In the genomic region with DNA sequence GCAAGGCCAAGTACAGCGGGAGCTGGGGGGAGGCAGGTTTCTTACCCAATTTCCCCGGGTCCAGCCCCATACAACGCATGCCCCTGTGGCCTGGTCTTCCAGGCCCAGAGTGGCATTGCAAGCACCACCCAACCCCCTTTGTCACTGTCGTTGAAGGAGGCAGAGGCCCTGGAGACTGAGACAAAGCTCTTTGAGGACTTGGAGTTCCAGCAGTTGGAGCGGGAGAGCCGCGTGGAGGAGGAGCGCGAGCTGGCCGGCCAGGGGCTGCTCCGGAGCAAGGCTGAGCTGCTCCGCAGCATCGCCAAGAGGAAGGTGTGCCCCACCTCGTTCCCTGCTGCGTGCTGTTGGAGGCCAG, we compare ENCODE assay signal across 1 cellular context.
TF ChIP-seq lines count a peak whose summit lies in the region.

No MANE protein-coding gene starts in this region.

TF ChIP-seq in GM23338, 12 proteins besides CTCF, POLR2A, EP300 and RAD21 (continued from another document):
- TF ChIP-seq, protein P1, sequence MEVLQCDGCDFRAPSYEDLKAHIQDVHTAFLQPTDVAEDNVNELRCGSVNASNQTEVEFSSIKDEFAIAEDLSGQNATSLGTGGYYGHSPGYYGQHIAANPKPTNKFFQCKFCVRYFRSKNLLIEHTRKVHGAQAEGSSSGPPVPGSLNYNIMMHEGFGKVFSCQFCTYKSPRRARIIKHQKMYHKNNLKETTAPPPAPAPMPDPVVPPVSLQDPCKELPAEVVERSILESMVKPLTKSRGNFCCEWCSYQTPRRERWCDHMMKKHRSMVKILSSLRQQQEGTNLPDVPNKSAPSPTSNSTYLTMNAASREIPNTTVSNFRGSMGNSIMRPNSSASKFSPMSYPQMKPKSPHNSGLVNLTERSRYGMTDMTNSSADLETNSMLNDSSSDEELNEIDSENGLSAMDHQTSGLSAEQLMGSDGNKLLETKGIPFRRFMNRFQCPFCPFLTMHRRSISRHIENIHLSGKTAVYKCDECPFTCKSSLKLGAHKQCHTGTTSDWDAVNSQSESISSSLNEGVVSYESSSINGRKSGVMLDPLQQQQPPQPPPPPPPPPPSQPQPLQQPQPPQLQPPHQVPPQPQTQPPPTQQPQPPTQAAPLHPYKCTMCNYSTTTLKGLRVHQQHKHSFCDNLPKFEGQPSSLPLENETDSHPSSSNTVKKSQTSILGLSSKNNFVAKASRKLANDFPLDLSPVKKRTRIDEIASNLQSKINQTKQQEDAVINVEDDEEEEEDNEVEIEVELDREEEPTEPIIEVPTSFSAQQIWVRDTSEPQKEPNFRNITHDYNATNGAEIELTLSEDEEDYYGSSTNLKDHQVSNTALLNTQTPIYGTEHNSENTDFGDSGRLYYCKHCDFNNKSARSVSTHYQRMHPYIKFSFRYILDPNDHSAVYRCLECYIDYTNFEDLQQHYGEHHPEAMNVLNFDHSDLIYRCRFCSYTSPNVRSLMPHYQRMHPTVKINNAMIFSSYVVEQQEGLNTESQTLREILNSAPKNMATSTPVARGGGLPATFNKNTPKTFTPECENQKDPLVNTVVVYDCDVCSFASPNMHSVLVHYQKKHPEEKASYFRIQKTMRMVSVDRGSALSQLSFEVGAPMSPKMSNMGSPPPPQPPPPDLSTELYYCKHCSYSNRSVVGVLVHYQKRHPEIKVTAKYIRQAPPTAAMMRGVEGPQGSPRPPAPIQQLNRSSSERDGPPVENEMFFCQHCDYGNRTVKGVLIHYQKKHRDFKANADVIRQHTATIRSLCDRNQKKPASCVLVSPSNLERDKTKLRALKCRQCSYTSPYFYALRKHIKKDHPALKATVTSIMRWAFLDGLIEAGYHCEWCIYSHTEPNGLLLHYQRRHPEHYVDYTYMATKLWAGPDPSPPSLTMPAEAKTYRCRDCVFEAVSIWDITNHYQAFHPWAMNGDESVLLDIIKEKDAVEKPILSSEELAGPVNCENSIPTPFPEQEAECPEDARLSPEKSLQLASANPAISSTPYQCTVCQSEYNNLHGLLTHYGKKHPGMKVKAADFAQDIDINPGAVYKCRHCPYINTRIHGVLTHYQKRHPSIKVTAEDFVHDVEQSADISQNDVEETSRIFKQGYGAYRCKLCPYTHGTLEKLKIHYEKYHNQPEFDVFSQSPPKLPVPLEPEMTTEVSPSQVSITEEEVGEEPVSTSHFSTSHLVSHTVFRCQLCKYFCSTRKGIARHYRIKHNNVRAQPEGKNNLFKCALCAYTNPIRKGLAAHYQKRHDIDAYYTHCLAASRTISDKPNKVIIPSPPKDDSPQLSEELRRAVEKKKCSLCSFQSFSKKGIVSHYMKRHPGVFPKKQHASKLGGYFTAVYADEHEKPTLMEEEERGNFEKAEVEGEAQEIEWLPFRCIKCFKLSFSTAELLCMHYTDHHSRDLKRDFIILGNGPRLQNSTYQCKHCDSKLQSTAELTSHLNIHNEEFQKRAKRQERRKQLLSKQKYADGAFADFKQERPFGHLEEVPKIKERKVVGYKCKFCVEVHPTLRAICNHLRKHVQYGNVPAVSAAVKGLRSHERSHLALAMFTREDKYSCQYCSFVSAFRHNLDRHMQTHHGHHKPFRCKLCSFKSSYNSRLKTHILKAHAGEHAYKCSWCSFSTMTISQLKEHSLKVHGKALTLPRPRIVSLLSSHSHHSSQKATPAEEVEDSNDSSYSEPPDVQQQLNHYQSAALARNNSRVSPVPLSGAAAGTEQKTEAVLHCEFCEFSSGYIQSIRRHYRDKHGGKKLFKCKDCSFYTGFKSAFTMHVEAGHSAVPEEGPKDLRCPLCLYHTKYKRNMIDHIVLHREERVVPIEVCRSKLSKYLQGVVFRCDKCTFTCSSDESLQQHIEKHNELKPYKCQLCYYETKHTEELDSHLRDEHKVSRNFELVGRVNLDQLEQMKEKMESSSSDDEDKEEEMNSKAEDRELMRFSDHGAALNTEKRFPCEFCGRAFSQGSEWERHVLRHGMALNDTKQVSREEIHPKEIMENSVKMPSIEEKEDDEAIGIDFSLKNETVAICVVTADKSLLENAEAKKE (CRISPR knock-in tag; IDR thresholded peaks at IDR 0.05) = no peak
- TF ChIP-seq ZNF114 (CRISPR knock-in tag; IDR thresholded peaks at IDR 0.05) (no peak), NANOG (IDR thresholded peaks at IDR 0.05; ENCODE audit: borderline replicate concordance) (no peak), JUNB (IDR thresholded peaks at IDR 0.05; ENCODE audit: unreplicated experiment) (no peak), STAT1 (IDR thresholded peaks at IDR 0.05; ENCODE audit: unreplicated experiment) (no peak), ETS1 (IDR thresholded peaks at IDR 0.05) (no peak), EZH2 (IDR thresholded peaks at IDR 0.05; ENCODE audit: low read depth, unreplicated experiment) (no peak), CREB1 (CRISPR knock-in tag; IDR thresholded peaks at IDR 0.05; ENCODE audit: low read depth) (no peak), POLR2AphosphoS5 (IDR thresholded peaks at IDR 0.05; ENCODE audit: low read depth) (no peak)
- TF ChIP-seq, protein P2, sequence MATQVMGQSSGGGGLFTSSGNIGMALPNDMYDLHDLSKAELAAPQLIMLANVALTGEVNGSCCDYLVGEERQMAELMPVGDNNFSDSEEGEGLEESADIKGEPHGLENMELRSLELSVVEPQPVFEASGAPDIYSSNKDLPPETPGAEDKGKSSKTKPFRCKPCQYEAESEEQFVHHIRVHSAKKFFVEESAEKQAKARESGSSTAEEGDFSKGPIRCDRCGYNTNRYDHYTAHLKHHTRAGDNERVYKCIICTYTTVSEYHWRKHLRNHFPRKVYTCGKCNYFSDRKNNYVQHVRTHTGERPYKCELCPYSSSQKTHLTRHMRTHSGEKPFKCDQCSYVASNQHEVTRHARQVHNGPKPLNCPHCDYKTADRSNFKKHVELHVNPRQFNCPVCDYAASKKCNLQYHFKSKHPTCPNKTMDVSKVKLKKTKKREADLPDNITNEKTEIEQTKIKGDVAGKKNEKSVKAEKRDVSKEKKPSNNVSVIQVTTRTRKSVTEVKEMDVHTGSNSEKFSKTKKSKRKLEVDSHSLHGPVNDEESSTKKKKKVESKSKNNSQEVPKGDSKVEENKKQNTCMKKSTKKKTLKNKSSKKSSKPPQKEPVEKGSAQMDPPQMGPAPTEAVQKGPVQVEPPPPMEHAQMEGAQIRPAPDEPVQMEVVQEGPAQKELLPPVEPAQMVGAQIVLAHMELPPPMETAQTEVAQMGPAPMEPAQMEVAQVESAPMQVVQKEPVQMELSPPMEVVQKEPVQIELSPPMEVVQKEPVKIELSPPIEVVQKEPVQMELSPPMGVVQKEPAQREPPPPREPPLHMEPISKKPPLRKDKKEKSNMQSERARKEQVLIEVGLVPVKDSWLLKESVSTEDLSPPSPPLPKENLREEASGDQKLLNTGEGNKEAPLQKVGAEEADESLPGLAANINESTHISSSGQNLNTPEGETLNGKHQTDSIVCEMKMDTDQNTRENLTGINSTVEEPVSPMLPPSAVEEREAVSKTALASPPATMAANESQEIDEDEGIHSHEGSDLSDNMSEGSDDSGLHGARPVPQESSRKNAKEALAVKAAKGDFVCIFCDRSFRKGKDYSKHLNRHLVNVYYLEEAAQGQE (IDR thresholded peaks at IDR 0.05; ENCODE audit: unreplicated experiment) = no peak
